ENCODE assay signal across 34 cellular contexts in the genomic region with DNA sequence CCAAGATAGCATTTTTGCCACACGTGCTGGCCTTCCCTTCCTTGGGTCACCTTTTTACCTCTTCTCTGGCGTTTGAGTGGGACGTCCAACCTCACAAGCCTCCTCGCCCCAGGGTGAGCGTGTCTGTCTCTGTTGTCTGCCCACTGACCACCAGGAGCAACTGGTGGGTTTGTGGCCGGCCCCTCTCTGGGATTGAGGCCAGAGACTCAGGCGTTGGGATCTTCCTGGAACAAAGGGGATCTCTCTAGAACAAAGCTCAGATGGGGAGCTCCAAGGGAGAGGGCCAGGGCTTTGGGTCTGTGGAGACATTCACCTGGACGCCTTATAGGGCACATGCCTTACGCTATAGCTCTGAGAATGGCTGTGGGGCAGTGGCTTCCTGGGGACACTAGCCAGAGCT. TPM values are rescaled to one million over a fixed set of nuclear protein-coding genes. Genes with fewer than 3 reads are reported as not detected.
"Had no signal": no experiment of that assay in that cellular context is flagged by ENCODE, and none has a peak within 500 bp of the region (broad histone marks: within the 10 kb centered on the region; RNA-seq: fewer than 3 reads in every experiment).

No MANE protein-coding gene starts in this region.

- H3K4me3 ChIP-seq: body of pancreas, breast epithelium, Peyer's patch, SJCRH30, SK-N-MC had no signal

- H3K36me3 ChIP-seq: breast epithelium, Peyer's patch, SJCRH30 had no signal

- H3K27me3 Mint-ChIP-seq: activated CD4-positive, alpha-beta T cell treated with anti-CD3 and anti-CD28 coated beads for 36 hours; activated naive CD4-positive, alpha-beta T cell treated with anti-CD3 and anti-CD28 coated beads, Interleukin-2, amount 50 U/mL, for 24 hours; activated T-cell treated with anti-CD3 and anti-CD28 coated beads, Interleukin-2, amount 50 U/mL, for 24 hours had no signal

- FAIRE-seq: astrocyte, TTC549 had no signal

- H3K4me1 ChIP-seq: body of pancreas, breast epithelium, Peyer's patch had no signal

- H3K27me3 ChIP-seq: body of pancreas, breast epithelium, Peyer's patch had no signal

- H3K27ac ChIP-seq: body of pancreas, breast epithelium, Peyer's patch, SJCRH30, SK-N-MC had no signal

- H3K9me3 Mint-ChIP-seq: activated CD4-positive, alpha-beta T cell treated with anti-CD3 and anti-CD28 coated beads, Interleukin-2, amount 10 ng/mL, durations not matched to agents 7 days and 5 days; activated naive CD4-positive, alpha-beta T cell treated with anti-CD3 and anti-CD28 coated beads, Interleukin-2, amount 50 U/mL, for 24 hours; activated naive CD8-positive, alpha-beta T cell treated with anti-CD3 and anti-CD28 coated beads, Interleukin-2, amount 10 ng/mL, durations not matched to agents 7 days and 5 days; activated T-cell treated with anti-CD3 and anti-CD28 coated beads, Interleukin-2, amount 50 U/mL, for 24 hours; activated T-helper 2 cell treated with anti-CD3 and anti-CD28 coated beads, Interferon-gamma antibody, Interleukin-2, Interleukin-4, amounts not matched to agents 10 μg/mL and 5 μg/mL and 100 μg/mL, durations not matched to agents 14 hours and 24 hours and 36 hours; WTC11 had no signal

- DNase-seq: activated CD4-positive, alpha-beta T cell treated with anti-CD3 and anti-CD28 coated beads for 36 hours; activated CD4-positive, alpha-beta T cell treated with anti-CD3 and anti-CD28 coated beads, Interleukin-2, amount 10 ng/mL, durations not matched to agents 7 days and 5 days; activated CD4-positive, alpha-beta T cell treated with anti-CD3 and anti-CD28 coated beads, Interleukin-2, amount 50 U/mL, for 48 hours; activated CD8-positive, alpha-beta T cell treated with anti-CD3 and anti-CD28 coated beads, Interleukin-2, amount 10 ng/mL, durations not matched to agents 7 days and 5 days; activated gamma-delta T cell; activated naive CD4-positive, alpha-beta T cell treated with Interleukin-2 at 50 U/mL for 16 hours; activated naive CD8-positive, alpha-beta T cell treated with anti-CD3 and anti-CD28 coated beads, Interleukin-2, amount 10 ng/mL, durations not matched to agents 7 days and 5 days; activated T-cell treated with anti-CD3 and anti-CD28 coated beads, Interleukin-2, amount 50 U/mL, for 24 hours; body of pancreas; IMR-90; Karpas-422; KBM-7; NCI-H1417 treated with DMSO at 0.1 percent for 48 hours; NCI-H1694; NCI-H1930; NCI-H2081 treated with DMSO at 0.1 percent for 48 hours; NCI-H510A; NCI-H526; NCI-H748 treated with DMSO at 0.1 percent for 48 hours; NK-92 treated with Interleukin-12 subunit alpha and Interleukin-12 subunit beta, amount 100 ng/mL, for 24 hours; PC-3; Peyer's patch; T1000 had no signal

- H3K4me3 Mint-ChIP-seq: activated CD4-positive, alpha-beta T cell treated with anti-CD3 and anti-CD28 coated beads for 36 hours; activated CD4-positive, alpha-beta T cell treated with anti-CD3 and anti-CD28 coated beads, Interleukin-2, amount 10 ng/mL, durations not matched to agents 7 days and 5 days; activated CD8-positive, alpha-beta T cell treated with anti-CD3 and anti-CD28 coated beads, Interleukin-2, amount 10 ng/mL, durations not matched to agents 7 days and 5 days; activated naive CD4-positive, alpha-beta T cell treated with anti-CD3 and anti-CD28 coated beads, Interleukin-2, amount 50 U/mL, for 24 hours; activated naive CD8-positive, alpha-beta T cell treated with anti-CD3 and anti-CD28 coated beads, Interleukin-2, amount 10 ng/mL, durations not matched to agents 7 days and 5 days; activated T-cell treated with anti-CD3 and anti-CD28 coated beads, Interleukin-2, amount 50 U/mL, for 24 hours; WTC11 had no signal

- H3K9me3 ChIP-seq: body of pancreas, breast epithelium, Peyer's patch, SJCRH30 had no signal

- H3K27ac Mint-ChIP-seq: activated CD4-positive, alpha-beta T cell treated with anti-CD3 and anti-CD28 coated beads for 36 hours; activated CD4-positive, alpha-beta T cell treated with anti-CD3 and anti-CD28 coated beads, Interleukin-2, amount 10 ng/mL, durations not matched to agents 7 days and 5 days; activated CD8-positive, alpha-beta T cell treated with anti-CD3 and anti-CD28 coated beads, Interleukin-2, amount 10 ng/mL, durations not matched to agents 7 days and 5 days; activated naive CD8-positive, alpha-beta T cell treated with anti-CD3 and anti-CD28 coated beads, Interleukin-2, amount 10 ng/mL, durations not matched to agents 7 days and 5 days; activated T-cell treated with anti-CD3 and anti-CD28 coated beads, Interleukin-2, amount 50 U/mL, for 24 hours; activated T-helper 2 cell treated with anti-CD3 and anti-CD28 coated beads, Interferon-gamma antibody, Interleukin-2, Interleukin-4, amounts not matched to agents 10 μg/mL and 5 μg/mL and 100 μg/mL, durations not matched to agents 14 hours and 24 hours and 36 hours; WTC11 had no signal

- H3K4me1 Mint-ChIP-seq: activated CD4-positive, alpha-beta T cell treated with anti-CD3 and anti-CD28 coated beads for 36 hours; activated naive CD4-positive, alpha-beta T cell treated with anti-CD3 and anti-CD28 coated beads, Interleukin-2, amount 50 U/mL, for 24 hours; WTC11 had no signal

- H3K36me3 Mint-ChIP-seq: activated naive CD4-positive, alpha-beta T cell treated with anti-CD3 and anti-CD28 coated beads, Interleukin-2, amount 50 U/mL, for 24 hours; activated naive CD8-positive, alpha-beta T cell treated with anti-CD3 and anti-CD28 coated beads, Interleukin-2, amount 10 ng/mL, durations not matched to agents 7 days and 5 days; WTC11 had no signal

RNA-seq across cellular contexts. Expression of a gene that starts 17.4 kb away (rescaled TPM):
- total RNA-seq: activated CD4-positive, alpha-beta T cell treated with anti-CD3 and anti-CD28 coated beads for 36 hours; activated CD4-positive, alpha-beta T cell treated with anti-CD3 and anti-CD28 coated beads, Interleukin-2, amount 10 ng/mL, durations not matched to agents 7 days and 5 days; activated CD8-positive, alpha-beta T cell treated with anti-CD3 and anti-CD28 coated beads, Interleukin-2, amount 10 ng/mL, durations not matched to agents 7 days and 5 days; activated naive CD8-positive, alpha-beta T cell treated with anti-CD3 and anti-CD28 coated beads, Interleukin-2, amount 10 ng/mL, durations not matched to agents 7 days and 5 days; activated T-helper 2 cell treated with anti-CD3 and anti-CD28 coated beads, Interferon-gamma antibody, Interleukin-2, Interleukin-4, amounts not matched to agents 10 μg/mL and 5 μg/mL and 100 μg/mL, durations not matched to agents 14 hours and 24 hours and 36 hours; MCF 10A; SJCRH30; T-helper 1 cell treated with Interleukin-12 subunit alpha and Interleukin-12 subunit beta and Interleukin-4 antibody, amounts not matched to agents 30 ng/mL and 1 ng/mL, for 36 hours; T-helper 2 cell treated with Interferon-gamma antibody and Interleukin-4, amounts not matched to agents 100 ng/mL and 5 ng/mL, for 36 hours had no signal
